ENCODE assay signal across 8 cellular contexts in genomic region chr3:112990672-112991602, GRCh38. TPM values are rescaled to one million over a fixed set of nuclear protein-coding genes. Genes with fewer than 3 reads are reported as not detected.
DNase-seq lines count a peak whose midpoint lies in the region; ATAC-seq lines count a peak whose summit lies in the region.

GTPBP8 (plus strand) TSS chr3:112990984; CDS start chr3:112991000, 16 bp downstream.

- H3K9me3 ChIP-seq in BLaER1: no peaks in the 10 kb centered on the region

- no peaks in the 10 kb centered on the region for H4K20me1 ChIP-seq in BLaER1

- peak; percentile 92 for DNase-seq in NCI-H69 (lab: John Stamatoyannopoulos, UW)
- DNase-seq in activated CD4-positive, alpha-beta T cell treated with anti-CD3 and anti-CD28 coated beads, Interleukin-2, amount 50 U/mL, for 1 hour: peak; percentile 80
- peak; percentile 90 for DNase-seq in dedifferentiated amniotic fluid mesenchymal stem cell (ENCODE audit: extremely low spot score)
- DNase-seq in left lobe of liver (ENCODE audit: low spot score): peak; percentile 96
- DNase-seq in stimulated activated CD4-positive, alpha-beta T cell treated with anti-CD3 and anti-CD28 coated beads, Interleukin-2, amount 100 ng/mL, for 4 hours (ENCODE audit: low read depth): peak; percentile 80

- H3K27ac ChIP-seq in BLaER1: peak within 1 kb of the TSS; percentile 87

- H3K4me1 ChIP-seq in BLaER1: peaks cover 32% of the 10 kb centered on the region

- H3K36me3 ChIP-seq in BLaER1: 0 out of 2 replicates have a peak, but pooled peaks cover 11% of the 10 kb centered on the region

- ATAC-seq in GM19328 (IDR thresholded peaks at IDR 0.05; ENCODE audit: unreplicated experiment) (peak; percentile 95), HG03520 (IDR thresholded peaks at IDR 0.05; ENCODE audit: unreplicated experiment) (peak; percentile 90), left lobe of liver (peak; percentile 96)

- peak within 1 kb of the TSS; percentile 88 for H3K9ac ChIP-seq in BLaER1

- H3K4me3 ChIP-seq in BLaER1: peak within 1 kb of the TSS; percentile 83

- peak within 1 kb of the TSS; percentile 75 for H3K4me2 ChIP-seq in BLaER1

- H3K27me3 ChIP-seq in BLaER1: no peaks in the 10 kb centered on the region

RNA-seq across cellular contexts. Expression of gene GTPBP8, which starts in this region (rescaled TPM):
- 7.7 TPM for total RNA-seq in left lobe of liver

Comparison
In these comparisons a context has a peak if more than half of its experiments do, and no peak if none do; other contexts are left out.
1. Peak in every context shown above with its lines: DNase-seq, ATAC-seq, H3K4me3 ChIP-seq and H3K27ac ChIP-seq.